Comparison of ENCODE assay signal across 11 cellular contexts in genomic region chr9:94866770-94867169, GRCh38.
DNase-seq lines count a peak whose midpoint lies in the region; ATAC-seq and TF ChIP-seq lines count a peak whose summit lies in the region.
"Had no signal": no experiment of that assay in that cellular context is flagged by ENCODE, and none has a peak within 500 bp of the region (broad histone marks: within the 10 kb centered on the region; RNA-seq: fewer than 3 reads in every experiment).

No MANE protein-coding gene starts in this region.

- intact Hi-C loops in sigmoid colon (cut with DNase I) = loop anchor here (5.0 kb wide), 2 partner anchors 59 to 131 kb away; no protein-coding TSS in a partner anchor

- no peaks in the 10 kb centered on the region for H3K36me3 ChIP-seq in SK-N-MC (ENCODE audit: insufficient read depth, low read length)
- no peaks in the 10 kb centered on the region for H3K36me3 ChIP-seq in gastroesophageal sphincter
- no peaks in the 10 kb centered on the region for H3K36me3 ChIP-seq in sigmoid colon

- TF ChIP-seq POLR2A in gastroesophageal sphincter (IDR thresholded peaks at IDR 0.05) (no peak), sigmoid colon (IDR thresholded peaks at IDR 0.05) (no peak)

- no peaks in the 10 kb centered on the region for H3K27me3 ChIP-seq in gastroesophageal sphincter
- H3K27me3 ChIP-seq in sigmoid colon = no peaks in the 10 kb centered on the region

- DNase-seq in EH (ENCODE audit: low read depth) (peak; percentile 15), SK-N-MC (ENCODE audit: low read depth, low spot score) (no peak), sigmoid colon (no peak), NCI-H2029 treated with DMSO at 0.1 percent for 48 hours (lab: John Stamatoyannopoulos, UW) (no peak), HCEC 1CT (no peak), pons (ENCODE audit: low spot score) (no peak)
- no peak for DNase-seq in stimulated activated naive CD4-positive, alpha-beta T cell treated with Interleukin-2 at 50 U/mL for 16 hours (lab: John Stamatoyannopoulos, UW)
- DNase-seq: CD4-positive, CD25-positive, alpha-beta regulatory T cell; foreskin melanocyte; naive thymus-derived CD8-positive, alpha-beta T cell had no signal

- TF ChIP-seq EP300 in gastroesophageal sphincter (IDR thresholded peaks at IDR 0.05) = no peak
- TF ChIP-seq EP300 in sigmoid colon (IDR thresholded peaks at IDR 0.05) = no peak

- TF ChIP-seq CTCF in gastroesophageal sphincter (IDR thresholded peaks at IDR 0.05) (no peak), sigmoid colon (IDR thresholded peaks at IDR 0.05) (no peak)

- no peak overlapping the region for H3K9ac ChIP-seq in SK-N-MC (ENCODE audit: insufficient read length)

- H3K9me3 ChIP-seq in SK-N-MC (ENCODE audit: low read depth, low read length) (no peaks in the 10 kb centered on the region), gastroesophageal sphincter (no peaks in the 10 kb centered on the region), sigmoid colon (no peaks in the 10 kb centered on the region)

- no peak for ATAC-seq in gastroesophageal sphincter
- ATAC-seq: naive thymus-derived CD8-positive, alpha-beta T cell had no signal

- H3K4me3 ChIP-seq in SK-N-MC = 0 out of 2 replicates have a peak overlapping the region, but pooled peaks have one; percentile 16
- H3K4me3 ChIP-seq in gastroesophageal sphincter = no peak overlapping the region
- H3K4me3 ChIP-seq in sigmoid colon = no peak overlapping the region

- H3K27ac ChIP-seq in SK-N-MC (peak overlapping the region; percentile 90), gastroesophageal sphincter (peak overlapping the region; percentile 84 to 99 (median 87)), sigmoid colon (peak overlapping the region; percentile 74 to 88 (median 82))

- H3K4me1 ChIP-seq in gastroesophageal sphincter (peaks cover 26 to 64% (median 27%) of the 10 kb centered on the region in 3 donors), sigmoid colon (peaks cover 0 to 61% (median 53%) of the 10 kb centered on the region in 4 donors)
